8 cellular contexts compared by ENCODE assay signal in the genomic region with DNA sequence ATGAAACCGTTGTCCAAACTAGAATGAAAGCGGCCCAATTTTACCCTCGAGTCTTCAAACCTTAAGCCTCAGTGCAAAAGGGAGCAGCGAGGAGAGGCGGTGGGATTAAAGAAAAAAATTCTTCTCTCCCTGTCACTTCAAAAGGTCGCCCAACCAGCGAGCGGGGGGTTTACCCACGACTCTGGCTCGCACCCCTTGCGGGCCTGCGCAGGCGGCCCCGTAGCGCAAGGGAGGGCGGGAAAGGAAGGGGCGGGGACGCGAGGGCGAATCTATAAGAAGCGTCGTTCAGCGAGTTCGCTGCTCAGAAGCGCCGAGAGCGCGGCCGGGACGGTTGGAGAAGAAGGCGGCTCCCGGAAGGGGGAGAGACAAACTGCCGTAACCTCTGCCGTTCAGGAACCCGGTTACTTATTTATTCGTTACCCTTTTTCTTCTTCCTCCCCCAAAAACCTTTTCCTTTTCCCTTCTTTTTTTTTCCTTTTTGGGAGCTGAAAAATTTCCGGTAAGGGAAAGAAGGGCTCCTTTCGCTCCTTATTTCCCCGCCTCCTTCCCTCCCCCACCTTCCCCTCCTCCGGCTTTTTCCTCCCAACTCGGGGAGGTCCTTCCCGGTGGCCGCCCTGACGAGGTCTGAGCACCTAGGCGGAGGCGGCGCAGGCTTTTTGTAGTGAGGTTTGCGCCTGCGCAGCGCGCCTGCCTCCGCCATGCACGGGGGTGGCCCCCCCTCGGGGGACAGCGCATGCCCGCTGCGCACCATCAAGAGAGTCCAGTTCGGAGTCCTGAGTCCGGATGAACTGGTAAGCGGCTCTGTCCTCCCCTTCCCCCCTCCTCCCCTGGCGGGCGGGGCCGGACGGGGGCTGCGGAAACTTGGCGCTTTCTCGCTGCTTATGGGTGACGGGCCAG. TPM values are rescaled to one million over a fixed set of nuclear protein-coding genes. Genes with fewer than 3 reads are reported as not detected.
DNase-seq lines count a peak whose midpoint lies in the region; ATAC-seq and TF ChIP-seq lines count a peak whose summit lies in the region.

A gene (plus strand): TSS at position 300 of the 897 bp plus-strand sequence.

- WGBS in IMR-90 (ENCODE audit: extremely low coverage in 2 of 2, insufficient read length in 1 of 2), 2 experiments: 1% methylated on average over 30 of the region's 68 CpGs; no CpG with 5 or more reads in 1 of the 2 experiments

- dilution Hi-C loops in IMR-90 (cut with HindIII; ENCODE audit: low sequenced_read_pairs, unreplicated experiment): no loop called here

- H2BK20ac ChIP-seq in IMR-90 (ENCODE audit: low read depth, low read length): peak within 1 kb of the TSS; percentile 98

- H3K27ac ChIP-seq in IMR-90 (ENCODE audit: insufficient read depth, low read length): peak within 1 kb of the TSS; percentile 99

- peaks cover 5 to 64% of the 10 kb centered on the region in 2 experiments; a peak in 2 of 4 replicates for H3K79me1 ChIP-seq in IMR-90 (ENCODE audit: low read depth in 1 of 2, low read length in 2 of 2)

- H3K27me3 ChIP-seq in IMR-90 (ENCODE audit: control insufficient read depth, insufficient read depth, low read length): no peaks in the 10 kb centered on the region

- H3K4me1 ChIP-seq in IMR-90 (ENCODE audit: control insufficient read depth, insufficient read depth, low read length) (peaks cover 14% of the 10 kb centered on the region), mucosa of descending colon (ENCODE audit: low read depth) (peaks cover 39% of the 10 kb centered on the region)

- H3K14ac ChIP-seq in IMR-90 (replicated peaks; ENCODE audit: low read depth, low read length): peak within 1 kb of the TSS; percentile 100

- H4K5ac ChIP-seq in IMR-90 (ENCODE audit: low read depth, low read length): peak within 1 kb of the TSS; percentile 98

- TF ChIP-seq CTCF in IMR-90 (conservative IDR thresholded peaks at IDR 0.05; ENCODE audit: low read depth, low read length): peak; percentile 27; the same call in 1 of the 2 replicates
- TF ChIP-seq CTCF in epithelial cell of esophagus (IDR thresholded peaks at IDR 0.05; ENCODE audit: insufficient read depth, low read depth, low read length, missing control alignments): no peak
- TF ChIP-seq CTCF in mucosa of descending colon (IDR thresholded peaks at IDR 0.05): no peak

- intact Hi-C loops in IMR-90 (cut with micrococcal nuclease) (loop anchor here (1.0 to 5.0 kb wide), 3 partner anchors 77 to 203 kb away; a partner anchor contains a TSS), mucosa of descending colon (cut with DNase I, micrococcal nuclease) (no loop called here)

- H4K91ac ChIP-seq in IMR-90 (ENCODE audit: insufficient read depth, low read depth, low read length): peak within 1 kb of the TSS; percentile 100

- H3K36me3 ChIP-seq in IMR-90 (ENCODE audit: control insufficient read depth, insufficient read depth, low read length) (no peaks in the 10 kb centered on the region), mucosa of descending colon (ENCODE audit: low read depth) (no peaks in the 10 kb centered on the region)

- peak; percentile 100 for TF ChIP-seq POLR2A in IMR-90 (IDR thresholded peaks at IDR 0.05; ENCODE audit: low read depth, low read length)

- CTCF ChIA-PET in IMR-90 (lab: Yijun Ruan, JAX): no interaction called here

- BruUV-seq in IMR-90 (replicated peaks; lab: Mats Ljungman, UMichigan): TSS peak; percentile 52

- peak within 1 kb of the TSS; percentile 100 for H2BK5ac ChIP-seq in IMR-90 (ENCODE audit: low read depth, low read length, poor library complexity, severe bottlenecking)

- H3K9me1 ChIP-seq in IMR-90 (ENCODE audit: insufficient read depth, low read length): peaks cover 3% of the 10 kb centered on the region; the same call in 1 of the 2 replicates

- H3K9ac ChIP-seq in IMR-90 (ENCODE audit: low read depth, low read length): peak within 1 kb of the TSS; percentile 98

- H4K20me1 ChIP-seq in IMR-90 (ENCODE audit: insufficient read depth, low read length): peaks cover 41% of the 10 kb centered on the region

- peak within 1 kb of the TSS; percentile 97 for H2AFZ ChIP-seq in IMR-90 (replicated peaks; ENCODE audit: low read length, poor library complexity)

- peak within 1 kb of the TSS; percentile 100 for H3K4ac ChIP-seq in IMR-90 (ENCODE audit: low read depth, low read length)

- peak within 1 kb of the TSS; percentile 98 for H3K4me2 ChIP-seq in IMR-90 (ENCODE audit: low read depth, low read length)

- H4K8ac ChIP-seq in IMR-90 (ENCODE audit: low read depth in 2 of 2, low read length in 2 of 2): peak within 1 kb of the TSS; percentile 91 to 99

- POLR2A ChIA-PET in IMR-90 (lab: Charles Lee; ENCODE audit: unreplicated experiment): interaction anchor here (0.6 kb wide), 4 partner anchors 8 to 134 kb away, joined by 3 to 5 read pairs (median 3); a partner anchor contains a TSS

- DNase-seq in DMS 273 (lab: John Stamatoyannopoulos, UW; ENCODE audit: unreplicated experiment) (peak; percentile 96), IMR-90 (peak; percentile 98), OCI-M1 (lab: John Stamatoyannopoulos, UW) (peak; percentile 99), activated T-cell treated with anti-CD3 and anti-CD28 coated beads for 4 hours (peak; percentile 98), epithelial cell of esophagus (ENCODE audit: low read depth) (peak; percentile 97), mucosa of descending colon (peak; percentile 97 to 99 (median 98))
- DNase-seq in stimulated activated CD8-positive, alpha-beta memory T cell treated with anti-CD3 and anti-CD28 coated beads, Interleukin-4, amount 100 ng/mL, for 24 hours (ENCODE audit: low read depth): peak; percentile 96

- TF ChIP-seq RAD21 in IMR-90 (IDR thresholded peaks at IDR 0.05; ENCODE audit: low read length): peak; percentile 42

- H3K56ac ChIP-seq in IMR-90 (ENCODE audit: extremely low read depth, insufficient read depth, low read length): peak within 1 kb of the TSS; percentile 100

- peak within 1 kb of the TSS; percentile 73 for H3K4me3 ChIP-seq in IMR-90 (ENCODE audit: insufficient read depth, low read depth, low read length)
- H3K4me3 ChIP-seq in epithelial cell of esophagus (ENCODE audit: low read length): peak within 1 kb of the TSS; percentile 92
- peak within 1 kb of the TSS; percentile 38 for H3K4me3 ChIP-seq in mucosa of descending colon

- peak within 1 kb of the TSS; percentile 100 for H3K23ac ChIP-seq in IMR-90 (ENCODE audit: low read depth, low read length)

- H3K9me3 ChIP-seq in IMR-90 (ENCODE audit: control insufficient read depth, insufficient read depth, low read length) (no peaks in the 10 kb centered on the region), mucosa of descending colon (no peaks in the 10 kb centered on the region)

- in situ Hi-C loops in IMR-90 (cut with MboI; ENCODE audit: low sequenced_read_pairs): no loop called here

- peak within 1 kb of the TSS; percentile 100 for H2BK15ac ChIP-seq in IMR-90 (ENCODE audit: low read depth, low read length)

- ATAC-seq in GM21528 (IDR thresholded peaks at IDR 0.05; ENCODE audit: low FRiP score, unreplicated experiment) (peak; percentile 59), IMR-90 (ENCODE audit: low read depth) (peak; percentile 72), mucosa of descending colon (peak; percentile 84)

- peak within 1 kb of the TSS; percentile 100 for H2BK120ac ChIP-seq in IMR-90 (ENCODE audit: low read depth, low read length)

- H2AK5ac ChIP-seq in IMR-90 (ENCODE audit: low read depth, low read length): peak within 1 kb of the TSS; percentile 98

- H2AK9ac ChIP-seq in IMR-90 (replicated peaks; ENCODE audit: low read depth, low read length, poor library complexity): peak within 1 kb of the TSS; percentile 100

- peak within 1 kb of the TSS; percentile 98 for H3K18ac ChIP-seq in IMR-90 (ENCODE audit: low read depth, low read length)

TF ChIP-seq in IMR-90, 13 proteins besides CTCF, POLR2A, EP300 and RAD21 (continues in another document):
- TF ChIP-seq MAZ (IDR thresholded peaks at IDR 0.05; ENCODE audit: borderline replicate concordance, low read depth, low read length): peak; percentile 99
- TF ChIP-seq CEBPB (IDR thresholded peaks at IDR 0.05; ENCODE audit: low read depth, low read length): no peak
- no peak for TF ChIP-seq RFX5 (IDR thresholded peaks at IDR 0.05; ENCODE audit: low read depth, low read length)
- TF ChIP-seq MXI1 (IDR thresholded peaks at IDR 0.05; ENCODE audit: borderline replicate concordance, low read depth, low read length): peak; percentile 93
- peak; percentile 20; the same call in 1 of the 2 replicates for TF ChIP-seq SMC3 (IDR thresholded peaks at IDR 0.05; ENCODE audit: low read depth, low read length)
- TF ChIP-seq BHLHE40 (IDR thresholded peaks at IDR 0.05; ENCODE audit: low read depth, low read length): peak; percentile 85
- TF ChIP-seq CHD1 (IDR thresholded peaks at IDR 0.05; ENCODE audit: low read depth, low read length): peak; percentile 71
- peak; percentile 54 for TF ChIP-seq RCOR1 (IDR thresholded peaks at IDR 0.05; ENCODE audit: insufficient replicate concordance, low read length)
- peak; percentile 67; the same call in 1 of the 2 replicates for TF ChIP-seq NFE2L2 (IDR thresholded peaks at IDR 0.05; ENCODE audit: low read depth, low read length)
- TF ChIP-seq MAFK (IDR thresholded peaks at IDR 0.05; ENCODE audit: low read depth, low read length): no peak
- 0 out of 2 replicates have a peak, but pooled peaks have one; percentile 2 for TF ChIP-seq FOS (IDR thresholded peaks at IDR 0.05; ENCODE audit: low read depth, low read length)
- TF ChIP-seq, protein P1, sequence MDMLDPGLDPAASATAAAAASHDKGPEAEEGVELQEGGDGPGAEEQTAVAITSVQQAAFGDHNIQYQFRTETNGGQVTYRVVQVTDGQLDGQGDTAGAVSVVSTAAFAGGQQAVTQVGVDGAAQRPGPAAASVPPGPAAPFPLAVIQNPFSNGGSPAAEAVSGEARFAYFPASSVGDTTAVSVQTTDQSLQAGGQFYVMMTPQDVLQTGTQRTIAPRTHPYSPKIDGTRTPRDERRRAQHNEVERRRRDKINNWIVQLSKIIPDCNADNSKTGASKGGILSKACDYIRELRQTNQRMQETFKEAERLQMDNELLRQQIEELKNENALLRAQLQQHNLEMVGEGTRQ (IDR thresholded peaks at IDR 0.05; ENCODE audit: low read depth, low read length): peak; percentile 18; the same call in 1 of the 2 replicates

RNA-seq across cellular contexts. Expression of the gene that starts here (rescaled TPM):
- 56.4 and 56.6 TPM in 2 replicates for total RNA-seq in IMR-90 (2012; rRNA removed)
- 38.4 and 54.0 TPM in 2 replicates for polyA plus RNA-seq in IMR-90 (2012; rRNA removed)
- 27.6 and 39.2 TPM in 2 replicates for polyA plus RNA-seq in IMR-90 (2012; cell fraction: cytosol; rRNA removed)
- 56.8 and 69.7 TPM in 2 replicates for polyA plus RNA-seq in IMR-90 (2012; cell fraction: nucleus; rRNA removed; ENCODE audit: low replicate concordance)
- total RNA-seq in mucosa of descending colon: 100 to 1,000 TPM; 101 to 124 (median 118) TPM

Comparison
In these comparisons a context has a peak if more than half of its experiments do, and no peak if none do; other contexts are left out.
1. Peak in every context shown above with its lines: DNase-seq, ATAC-seq, H3K4me3 ChIP-seq and H3K27ac ChIP-seq.
2. H3K4me3 ChIP-seq: peak in every context shown above with its lines; median percentile 92 in epithelial cell of esophagus; 73 in IMR-90; 38 in mucosa of descending colon.